1 cellular context compared by ENCODE assay signal in the genomic region with DNA sequence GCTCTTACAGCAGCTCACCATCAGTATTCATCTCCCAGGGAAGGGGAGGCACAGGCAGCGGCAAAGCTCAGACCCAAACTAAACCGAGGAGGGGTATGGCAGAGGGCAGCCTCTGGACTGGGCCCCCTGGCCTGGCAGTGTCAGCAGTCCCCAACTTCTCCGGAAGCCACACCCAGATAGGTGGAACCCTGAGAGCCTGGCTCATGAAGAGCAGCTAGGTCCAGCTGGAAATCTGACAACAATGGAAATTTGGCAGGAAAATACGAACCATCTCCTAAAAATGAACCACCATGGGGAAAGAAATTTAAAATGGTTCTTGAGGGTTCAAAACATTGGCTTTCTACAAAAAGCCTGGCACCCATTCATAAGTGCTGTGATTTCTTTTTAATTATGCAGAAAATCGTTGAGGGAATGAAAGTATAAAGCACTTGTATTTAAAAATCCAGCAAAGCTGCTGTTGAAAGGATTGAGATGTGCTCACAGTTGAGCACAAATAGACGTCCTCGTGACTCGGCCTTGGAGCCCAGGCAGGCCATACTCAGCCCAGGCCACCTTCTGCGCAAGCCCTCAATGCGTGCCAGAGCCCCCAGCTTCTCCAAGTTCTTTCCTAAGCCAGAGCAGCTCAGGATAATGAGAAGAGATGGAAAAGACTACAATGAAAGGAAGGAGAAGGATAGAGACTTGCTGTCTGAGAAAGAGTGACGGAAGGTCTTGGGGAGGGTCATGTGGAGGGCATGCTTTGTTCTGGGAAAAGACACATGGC.
TF ChIP-seq lines count a peak whose summit lies in the region.

No MANE protein-coding gene starts in this region.

TF ChIP-seq in SK-N-SH, 30 proteins besides CTCF, POLR2A, EP300 and RAD21 (continued from another document):
- TF ChIP-seq MEF2A (IDR thresholded peaks at IDR 0.05; ENCODE audit: borderline replicate concordance, low read depth) (no peak), SIN3A (IDR thresholded peaks at IDR 0.05; ENCODE audit: borderline replicate concordance, low read depth, low read length) (no peak), JUND (IDR thresholded peaks at IDR 0.05) (no peak)
- TF ChIP-seq, protein P1, sequence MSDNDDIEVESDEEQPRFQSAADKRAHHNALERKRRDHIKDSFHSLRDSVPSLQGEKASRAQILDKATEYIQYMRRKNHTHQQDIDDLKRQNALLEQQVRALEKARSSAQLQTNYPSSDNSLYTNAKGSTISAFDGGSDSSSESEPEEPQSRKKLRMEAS (IDR thresholded peaks at IDR 0.05; ENCODE audit: low read depth) = no peak
- TF ChIP-seq, protein P2, sequence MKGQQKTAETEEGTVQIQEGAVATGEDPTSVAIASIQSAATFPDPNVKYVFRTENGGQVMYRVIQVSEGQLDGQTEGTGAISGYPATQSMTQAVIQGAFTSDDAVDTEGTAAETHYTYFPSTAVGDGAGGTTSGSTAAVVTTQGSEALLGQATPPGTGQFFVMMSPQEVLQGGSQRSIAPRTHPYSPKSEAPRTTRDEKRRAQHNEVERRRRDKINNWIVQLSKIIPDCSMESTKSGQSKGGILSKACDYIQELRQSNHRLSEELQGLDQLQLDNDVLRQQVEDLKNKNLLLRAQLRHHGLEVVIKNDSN (IDR thresholded peaks at IDR 0.05; ENCODE audit: borderline replicate concordance, low read depth) = no peak
